Comparison of ENCODE assay signal across 1 cellular context in genomic region chr5:174300941-174301761, GRCh38.
TF ChIP-seq lines count a peak whose summit lies in the region.

No MANE protein-coding gene starts in this region.

TF ChIP-seq in SK-N-SH, 30 proteins besides CTCF, POLR2A, EP300 and RAD21 (continued from another document):
- TF ChIP-seq TEAD4 (IDR thresholded peaks at IDR 0.05; ENCODE audit: borderline replicate concordance, insufficient read depth), result no peak
- no peak for TF ChIP-seq USF1 (IDR thresholded peaks at IDR 0.05; ENCODE audit: borderline replicate concordance, low read depth)
- TF ChIP-seq JUND (IDR thresholded peaks at IDR 0.05), result no peak
TF ChIP-seq in SK-N-SH: peak in this region for 0.
